In genomic region chr3:194138732-194139084, GRCh38 we compare ENCODE assay signal across 9 cellular contexts. TPM values are rescaled to one million over a fixed set of nuclear protein-coding genes. Genes with fewer than 3 reads are reported as not detected.
DNase-seq lines count a peak whose midpoint lies in the region; FAIRE-seq and TF ChIP-seq lines count a peak whose summit lies in the region.
"Had no signal": no experiment of that assay in that cellular context is flagged by ENCODE, and none has a peak within 500 bp of the region (broad histone marks: within the 10 kb centered on the region; RNA-seq: fewer than 3 reads in every experiment).

No MANE protein-coding gene starts in this region.

- TF ChIP-seq CTCF in tibial nerve (IDR thresholded peaks at IDR 0.05) = no peak
- no peak for TF ChIP-seq CTCF in GM20000 (IDR thresholded peaks at IDR 0.05; ENCODE audit: extremely low read depth, missing control alignments)

- FAIRE-seq in GM12892 (lab: Jason Lieb, UNC) = no peak

- DNase-seq in adipocyte (ENCODE audit: low read depth) = no peak
- no peak for DNase-seq in tibial nerve (ENCODE audit: low spot score in 2 of 2)
- no peak for DNase-seq in GM12892 (ENCODE audit: insufficient read length)
- DNase-seq in NCI-H1694 treated with DMSO at 0.1 percent for 48 hours (lab: John Stamatoyannopoulos, UW) = no peak
- DNase-seq in GM20000 (ENCODE audit: low spot score) = no peak
- DNase-seq: stimulated activated naive CD4-positive, alpha-beta T cell had no signal

- 27% methylated on average over 4 of the region's 4 CpGs for WGBS in HUES64
- 32 to 35% methylated on average over 4 of the region's 4 CpGs for WGBS in tibial nerve, 2 donors

- peak overlapping the region; percentile 77 for H3K4me3 ChIP-seq in HUES64 (ENCODE audit: low read length)
- peak overlapping the region; percentile 90 for H3K4me3 ChIP-seq in adipocyte (ENCODE audit: low read length)
- peak overlapping the region; percentile 83 for H3K4me3 ChIP-seq in iPS-18a (ENCODE audit: low read length)
- H3K4me3 ChIP-seq in skeletal muscle tissue (ENCODE audit: low read length in 3 of 3) = peak overlapping the region; percentile 35 to 96 (median 55)
- H3K4me3 ChIP-seq in tibial nerve = peak overlapping the region in 2 of 4 donors; percentile 17 to 71

- peaks cover 43% of the 10 kb centered on the region for H3K4me1 ChIP-seq in HUES64 (ENCODE audit: insufficient read depth, low read length)
- peaks cover 63% of the 10 kb centered on the region for H3K4me1 ChIP-seq in adipocyte (ENCODE audit: control insufficient read depth, insufficient read depth, low read length)
- peaks cover 37% of the 10 kb centered on the region for H3K4me1 ChIP-seq in iPS-18a (ENCODE audit: control insufficient read depth, low read depth, low read length)
- H3K4me1 ChIP-seq in skeletal muscle tissue (ENCODE audit: control insufficient read depth in 3 of 3, insufficient read depth in 3 of 3, low read length in 3 of 3) = peaks cover 36 to 58% (median 55%) of the 10 kb centered on the region in 3 donors
- peaks cover 4 to 77% (median 42%) of the 10 kb centered on the region in 4 donors for H3K4me1 ChIP-seq in tibial nerve

- H3K9me3 ChIP-seq in HUES64 (ENCODE audit: insufficient read depth, low read depth, low read length) (no peaks in the 10 kb centered on the region), adipocyte (ENCODE audit: control insufficient read depth, low read length) (no peaks in the 10 kb centered on the region), iPS-18a (ENCODE audit: control insufficient read depth, low read depth, low read length) (no peaks in the 10 kb centered on the region), skeletal muscle tissue (ENCODE audit: control insufficient read depth in 3 of 3, low read length in 3 of 3) (no peaks in the 10 kb centered on the region), tibial nerve (no peaks in the 10 kb centered on the region)

- peaks cover 6% of the 10 kb centered on the region; the same call in 1 of the 2 replicates for H3K36me3 ChIP-seq in HUES64 (ENCODE audit: insufficient read depth, low read length)
- H3K36me3 ChIP-seq in adipocyte (ENCODE audit: control insufficient read depth, insufficient read depth, low read length, severe bottlenecking) = no peaks in the 10 kb centered on the region
- H3K36me3 ChIP-seq in iPS-18a (ENCODE audit: control insufficient read depth, low read depth, low read length) = peaks cover 4% of the 10 kb centered on the region
- peaks cover 0 to 14% (median 4%) of the 10 kb centered on the region in 3 donors for H3K36me3 ChIP-seq in skeletal muscle tissue (ENCODE audit: control insufficient read depth in 3 of 3, insufficient read depth in 3 of 3, low read length in 3 of 3)
- no peaks in the 10 kb centered on the region for H3K36me3 ChIP-seq in tibial nerve

- no peak overlapping the region; the same call in 1 of the 2 replicates for H3K9ac ChIP-seq in HUES64 (ENCODE audit: low read depth, low read length)
- peak overlapping the region; percentile 77 for H3K9ac ChIP-seq in adipocyte (ENCODE audit: low read length)
- H3K9ac ChIP-seq in iPS-18a (ENCODE audit: low read length) = peak overlapping the region; percentile 27
- peak overlapping the region; percentile 74 to 96 (median 94) for H3K9ac ChIP-seq in skeletal muscle tissue (ENCODE audit: low read depth in 1 of 3, low read length in 3 of 3)

- TF ChIP-seq POLR2A in tibial nerve (IDR thresholded peaks at IDR 0.05) (no peak), GM12892 (IDR thresholded peaks at IDR 0.05; ENCODE audit: low read depth, low read length) (no peak)

- no peak for TF ChIP-seq EP300 in tibial nerve (IDR thresholded peaks at IDR 0.05)

- H3K27me3 ChIP-seq in HUES64 (ENCODE audit: insufficient read depth, low read length) (peaks cover 15% of the 10 kb centered on the region), adipocyte (replicated peaks; ENCODE audit: control insufficient read depth, insufficient read depth, low read length) (no peaks in the 10 kb centered on the region), iPS-18a (ENCODE audit: control insufficient read depth, insufficient read depth, low read length) (peaks cover 33% of the 10 kb centered on the region), skeletal muscle tissue (ENCODE audit: control insufficient read depth in 3 of 3, insufficient read depth in 3 of 3, low read length in 3 of 3) (no peaks in the 10 kb centered on the region), tibial nerve (no peaks in the 10 kb centered on the region)

- H3K27ac ChIP-seq in HUES64 (ENCODE audit: low read depth, low read length) (peak overlapping the region; percentile 29; the same call in 1 of the 2 replicates), iPS-18a (ENCODE audit: low read length) (no peak overlapping the region), skeletal muscle tissue (ENCODE audit: low read depth, low read length) (peak overlapping the region; percentile 99), tibial nerve (peak overlapping the region in 2 of 4 donors; percentile 94 to 96)

RNA-seq across cellular contexts. Expression of gene HES1, which starts 2.8 kb away (rescaled TPM):
- 22.4 TPM for polyA plus RNA-seq in HUES64 (2013, experiment 1 of 2)
- polyA plus RNA-seq in HUES64 (2013, experiment 2 of 2) = 26.6 TPM
- total RNA-seq in skeletal muscle tissue (23.0 TPM), tibial nerve (10 to 100 TPM; 14.7 to 52.7 (median 27.7) TPM)
- polyA plus RNA-seq in GM12892 (2012; ENCODE audit: missing spikeins) = 4.3 TPM
